In the genomic region with DNA sequence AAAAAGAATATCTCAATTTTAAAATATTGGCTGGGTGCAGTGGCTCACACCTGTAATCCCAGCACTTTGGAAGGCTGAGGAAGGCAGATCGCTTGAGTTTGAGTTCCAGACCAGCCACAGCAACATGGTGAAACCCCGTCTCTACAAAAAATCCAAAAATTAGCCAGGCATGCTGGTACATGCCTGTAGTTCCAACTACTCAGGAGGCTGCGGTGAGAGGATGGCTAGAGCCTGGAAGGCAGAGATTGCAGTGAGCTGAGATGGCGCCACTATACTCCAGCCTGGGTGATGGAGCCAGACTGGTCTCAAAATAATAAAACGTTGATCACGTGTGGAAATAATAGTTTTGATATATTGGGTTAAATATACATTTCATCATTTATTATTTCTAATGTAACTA, we compare ENCODE assay signal across 19 cellular contexts. TPM values are rescaled to one million over a fixed set of nuclear protein-coding genes. Genes with fewer than 3 reads are reported as not detected.
A peak's percentile ranks its signal among the peaks of the same experiment; 100 is the strongest.
DNase-seq lines count a peak whose midpoint lies in the region; ATAC-seq and TF ChIP-seq lines count a peak whose summit lies in the region.
"Had no signal": no experiment of that assay in that cellular context is flagged by ENCODE, and none has a peak within 500 bp of the region (broad histone marks: within the 10 kb centered on the region; RNA-seq: fewer than 3 reads in every experiment).

No MANE protein-coding gene starts in this region.

- no peaks in the 10 kb centered on the region for H3K9me3 ChIP-seq in CD4-positive, alpha-beta T cell (ENCODE audit: control insufficient read depth, low read length)
- H3K9me3 ChIP-seq in T-helper 17 cell (ENCODE audit: control insufficient read depth, low read length, poor library complexity, severe bottlenecking) (no peaks in the 10 kb centered on the region), GM23248 (ENCODE audit: low read depth) (no peaks in the 10 kb centered on the region), BE2C (no peaks in the 10 kb centered on the region)
- H3K9me3 ChIP-seq in naive thymus-derived CD4-positive, alpha-beta T cell (ENCODE audit: control insufficient read depth in 2 of 3, low read length in 3 of 3): no peaks in the 10 kb centered on the region
- H3K9me3 ChIP-seq: SJSA1 had no signal

- no peak for TF ChIP-seq CTCF in CD4-positive, alpha-beta T cell (IDR thresholded peaks at IDR 0.05)
- no peak for TF ChIP-seq CTCF in BE2C (IDR thresholded peaks at IDR 0.05; ENCODE audit: low read depth, low read length)

- H4K20me1 ChIP-seq in GM23248 (ENCODE audit: insufficient read depth): no peaks in the 10 kb centered on the region

- no peak for DNase-seq in activated naive CD4-positive, alpha-beta T cell treated with anti-CD3 and anti-CD28 coated beads for 36 hours
- no peak for DNase-seq in activated naive CD4-positive, alpha-beta T cell treated with anti-CD3 and anti-CD28 coated beads, Interleukin-2, amount 50 U/mL, for 16 hours
- no peak for DNase-seq in CD4-positive, alpha-beta T cell
- no peak for DNase-seq in T-helper 17 cell
- no peak for DNase-seq in naive thymus-derived CD4-positive, alpha-beta T cell
- DNase-seq in GM23248: no peak
- no peak for DNase-seq in BE2C
- DNase-seq: DND-41, Kasumi-1, MV-4-11, NCI-H1436, NCI-H2029, NCI-H774, RPMI8226 had no signal

- no peak for ATAC-seq in CD4-positive, alpha-beta T cell (ENCODE audit: poor library complexity)
- ATAC-seq in T-helper 17 cell: no peak
- no peak for ATAC-seq in naive thymus-derived CD4-positive, alpha-beta T cell
- ATAC-seq: GM23338, HCT116 had no signal

- POLR2A ChIA-PET in CD4-positive, alpha-beta T cell (lab: Charles Lee): interaction anchor here (0.8 to 3.2 kb wide), 7 partner anchors 10 to 368 kb away, joined by 3 to 18 read pairs (median 6); a partner anchor contains a TSS
- POLR2A ChIA-PET in naive thymus-derived CD4-positive, alpha-beta T cell (lab: Charles Lee): interaction anchor here (2.8 to 4.0 kb wide), 3 partner anchors 10 to 195 kb away, joined by 12 to 30 read pairs (median 25); no protein-coding TSS in a partner anchor

- CTCF ChIA-PET in activated naive CD4-positive, alpha-beta T cell treated with anti-CD3 and anti-CD28 coated beads for 36 hours (lab: Charles Lee): interaction anchor here (0.8 to 3.6 kb wide), 12 partner anchors 9 to 380 kb away, joined by 3 to 44 read pairs (median 6); no protein-coding TSS in a partner anchor
- CTCF ChIA-PET in CD4-positive, alpha-beta T cell (lab: Charles Lee): interaction anchor here (1.6 to 2.4 kb wide), 6 partner anchors 9 to 195 kb away, joined by 3 to 39 read pairs (median 12); no protein-coding TSS in a partner anchor
- CTCF ChIA-PET in naive thymus-derived CD4-positive, alpha-beta T cell (lab: Charles Lee): interaction anchor here (1.0 to 7.8 kb wide), 13 partner anchors 10 to 445 kb away, joined by 3 to 75 read pairs (median 4); no protein-coding TSS in a partner anchor

- H3K27ac ChIP-seq in CD4-positive, alpha-beta T cell (ENCODE audit: low read depth, low read length): no peak overlapping the region
- peak overlapping the region; percentile 39 for H3K27ac ChIP-seq in naive thymus-derived CD4-positive, alpha-beta T cell (ENCODE audit: low read depth, low read length)
- H3K27ac ChIP-seq in GM23248: no peak overlapping the region
- H3K27ac ChIP-seq: HL-60, SJSA1 had no signal

- H2AFZ ChIP-seq in GM23248: no peak overlapping the region
- H2AFZ ChIP-seq: GM23338 had no signal

- peak overlapping the region; percentile 50 for H3K27ac Mint-ChIP-seq in activated naive CD4-positive, alpha-beta T cell treated with anti-CD3 and anti-CD28 coated beads for 36 hours
- peak overlapping the region; percentile 84 for H3K27ac Mint-ChIP-seq in CD4-positive, alpha-beta T cell
- peak overlapping the region; percentile 61 for H3K27ac Mint-ChIP-seq in T-helper 17 cell
- H3K27ac Mint-ChIP-seq in naive thymus-derived CD4-positive, alpha-beta T cell: peak overlapping the region in 5 of 9 donors; percentile 9 to 92 (median 77)
- H3K27ac Mint-ChIP-seq: GM23338 had no signal

- no peak overlapping the region for H3K9ac ChIP-seq in GM23248

- no peak overlapping the region for H3K4me2 ChIP-seq in GM23248 (ENCODE audit: unreplicated experiment)
- H3K4me2 ChIP-seq: GM23338 had no signal

- H3K4me3 ChIP-seq in naive thymus-derived CD4-positive, alpha-beta T cell (ENCODE audit: low read length): no peak overlapping the region
- H3K4me3 ChIP-seq in GM23248 (no peak overlapping the region), BE2C (ENCODE audit: low read depth, low read length) (no peak overlapping the region)
- H3K4me3 ChIP-seq: GM23338, SJSA1 had no signal

- intact Hi-C loops in activated naive CD4-positive, alpha-beta T cell treated with anti-CD3 and anti-CD28 coated beads for 36 hours (cut with micrococcal nuclease): loop anchor here (1.0 to 10.0 kb wide), 3 partner anchors 164 to 476 kb away; a partner anchor contains a TSS
- intact Hi-C loops in CD4-positive, alpha-beta T cell (cut with DNase I, micrococcal nuclease): loop anchor here (1.0 to 5.0 kb wide), 9 partner anchors 16 to 447 kb away; a partner anchor contains a TSS
- intact Hi-C loops in naive thymus-derived CD4-positive, alpha-beta T cell (cut with micrococcal nuclease): loop anchor here (1.0 to 10.0 kb wide), 13 partner anchors 16 to 446 kb away; a partner anchor contains a TSS

- H3K4me3 Mint-ChIP-seq in activated naive CD4-positive, alpha-beta T cell treated with anti-CD3 and anti-CD28 coated beads for 36 hours: no peak overlapping the region
- peak overlapping the region; percentile 30 for H3K4me3 Mint-ChIP-seq in CD4-positive, alpha-beta T cell
- peak overlapping the region; percentile 1 for H3K4me3 Mint-ChIP-seq in T-helper 17 cell
- H3K4me3 Mint-ChIP-seq in naive thymus-derived CD4-positive, alpha-beta T cell: no peak overlapping the region
- H3K4me3 Mint-ChIP-seq: GM23338 had no signal

- H3F3A ChIP-seq in GM23248 (ENCODE audit: insufficient read depth): peaks cover 11% of the 10 kb centered on the region; the same call in 1 of the 2 replicates

- H3K4me1 Mint-ChIP-seq in activated naive CD4-positive, alpha-beta T cell treated with anti-CD3 and anti-CD28 coated beads for 36 hours (ENCODE audit: low read depth): peaks cover 63% of the 10 kb centered on the region
- peaks cover 64% of the 10 kb centered on the region for H3K4me1 Mint-ChIP-seq in CD4-positive, alpha-beta T cell (ENCODE audit: low read depth)
- peaks cover 33% of the 10 kb centered on the region for H3K4me1 Mint-ChIP-seq in T-helper 17 cell
- H3K4me1 Mint-ChIP-seq in naive thymus-derived CD4-positive, alpha-beta T cell: peaks cover 37 to 76% (median 54%) of the 10 kb centered on the region in 7 donors

- H3K9me3 Mint-ChIP-seq in activated naive CD4-positive, alpha-beta T cell treated with anti-CD3 and anti-CD28 coated beads for 36 hours: no peaks in the 10 kb centered on the region
- no peaks in the 10 kb centered on the region for H3K9me3 Mint-ChIP-seq in CD4-positive, alpha-beta T cell
- no peaks in the 10 kb centered on the region for H3K9me3 Mint-ChIP-seq in naive thymus-derived CD4-positive, alpha-beta T cell
- H3K9me3 Mint-ChIP-seq: GM23338, IgD-negative memory B cell had no signal

- peaks cover 55% of the 10 kb centered on the region for H3K79me2 ChIP-seq in GM23248 (ENCODE audit: insufficient read depth)

- no peaks in the 10 kb centered on the region for H3K9me2 ChIP-seq in GM23248 (ENCODE audit: insufficient read depth)

- no peaks in the 10 kb centered on the region for H3K27me3 ChIP-seq in CD4-positive, alpha-beta T cell (ENCODE audit: control insufficient read depth, insufficient read depth, low read length)
- H3K27me3 ChIP-seq in naive thymus-derived CD4-positive, alpha-beta T cell (ENCODE audit: control insufficient read depth in 2 of 2, insufficient read depth in 2 of 2, low read length in 2 of 2): no peaks in the 10 kb centered on the region
- no peaks in the 10 kb centered on the region for H3K27me3 ChIP-seq in GM23248 (replicated peaks; ENCODE audit: insufficient read depth)
- H3K27me3 ChIP-seq in BE2C: no peaks in the 10 kb centered on the region
- H3K27me3 ChIP-seq: SJSA1 had no signal

- peaks cover 51% of the 10 kb centered on the region for H3K36me3 Mint-ChIP-seq in activated naive CD4-positive, alpha-beta T cell treated with anti-CD3 and anti-CD28 coated beads for 36 hours (ENCODE audit: low read depth)
- peaks cover 54% of the 10 kb centered on the region for H3K36me3 Mint-ChIP-seq in CD4-positive, alpha-beta T cell (ENCODE audit: low read depth)
- H3K36me3 Mint-ChIP-seq in T-helper 17 cell (ENCODE audit: low read depth): peaks cover 4% of the 10 kb centered on the region
- H3K36me3 Mint-ChIP-seq in naive thymus-derived CD4-positive, alpha-beta T cell: peaks cover 7 to 19% (median 11%) of the 10 kb centered on the region in 5 donors
- H3K36me3 Mint-ChIP-seq: IgD-negative memory B cell had no signal

- no peaks in the 10 kb centered on the region for H3K27me3 Mint-ChIP-seq in activated naive CD4-positive, alpha-beta T cell treated with anti-CD3 and anti-CD28 coated beads for 36 hours (ENCODE audit: low read depth)
- no peaks in the 10 kb centered on the region for H3K27me3 Mint-ChIP-seq in CD4-positive, alpha-beta T cell
- H3K27me3 Mint-ChIP-seq in T-helper 17 cell: no peaks in the 10 kb centered on the region
- H3K27me3 Mint-ChIP-seq in naive thymus-derived CD4-positive, alpha-beta T cell: no peaks in the 10 kb centered on the region
- H3K27me3 Mint-ChIP-seq: IgD-negative memory B cell had no signal

- H3K4me1 ChIP-seq in naive thymus-derived CD4-positive, alpha-beta T cell (ENCODE audit: control insufficient read depth in 2 of 2, insufficient read depth in 2 of 2, low read length in 2 of 2): peaks cover 19 to 48% of the 10 kb centered on the region in 2 donors
- H3K4me1 ChIP-seq in GM23248 (ENCODE audit: insufficient read depth): peaks cover 10% of the 10 kb centered on the region; the same call in 1 of the 2 replicates
- H3K4me1 ChIP-seq in BE2C: no peaks in the 10 kb centered on the region

- in situ Hi-C loops in GM23248 (cut with MboI): loop anchor here (25.0 kb wide), 1 partner anchor 377 kb away; no protein-coding TSS in a partner anchor

- 86 to 87% methylated on average over 6 of the region's 6 CpGs for WGBS in GM23248 (ENCODE audit: low coverage in 1 of 2, low lambda C conversion rate in 2 of 2, missing lambda C conversion rate in 2 of 2), 2 experiments

- H3K36me3 ChIP-seq in naive thymus-derived CD4-positive, alpha-beta T cell (ENCODE audit: control insufficient read depth in 2 of 3, insufficient read depth in 3 of 3, low read length in 3 of 3): peaks cover 0 to 16% (median 0%) of the 10 kb centered on the region in 3 experiments
- H3K36me3 ChIP-seq in GM23248 (ENCODE audit: low read depth): no peaks in the 10 kb centered on the region; the same call in 1 of the 2 replicates
- H3K36me3 ChIP-seq in BE2C: peaks cover 33% of the 10 kb centered on the region

RNA-seq across cellular contexts. Expression of a gene that starts 5.7 kb away (rescaled TPM):
- total RNA-seq in activated naive CD4-positive, alpha-beta T cell treated with anti-CD3 and anti-CD28 coated beads for 36 hours: 10 to 100 TPM; 27.7 to 27.8 TPM
- 10 to 100 TPM; 43.2 to 44.5 TPM for total RNA-seq in CD4-positive, alpha-beta T cell
- 10 to 100 TPM; 23.2 to 24.5 TPM for total RNA-seq in T-helper 17 cell
- 10 to 100 TPM; 26.8 to 56.9 (median 39.5) TPM for total RNA-seq in naive thymus-derived CD4-positive, alpha-beta T cell
- polyA plus RNA-seq in naive thymus-derived CD4-positive, alpha-beta T cell: 10 to 100 TPM; 42.6 to 60.3 TPM
- total RNA-seq in GM23248 (2014; rRNA removed; shearing (Covaris generic)): 3.7 and 7.5 TPM in 2 replicates
- 21.3 and 22.9 TPM in 2 replicates for polyA plus RNA-seq in GM23248 (2016; fragmentation: Nextera tagmentation; extraction: Ambion mirVana)
- 35.6 TPM for polyA plus RNA-seq in BE2C (2012; ENCODE audit: insufficient read depth, insufficient read length, low read depth)

RNA-seq across cellular contexts. Expression of a gene that starts 6.0 kb away (rescaled TPM):
- 100 to 1,000 TPM; 111 to 114 TPM for total RNA-seq in activated naive CD4-positive, alpha-beta T cell treated with anti-CD3 and anti-CD28 coated beads for 36 hours
- total RNA-seq in CD4-positive, alpha-beta T cell: 10 to 100 TPM; 80.9 to 84.5 TPM
- total RNA-seq in T-helper 17 cell: 10 to 100 TPM; 57.7 to 68.3 TPM
- 100 to 1,000 TPM in 1 of 5 experiments, 10 to 100 TPM in 4; 71.0 to 102 (median 82.4) TPM for total RNA-seq in naive thymus-derived CD4-positive, alpha-beta T cell
- 10 to 100 TPM; 34.0 to 59.8 TPM for polyA plus RNA-seq in naive thymus-derived CD4-positive, alpha-beta T cell
- total RNA-seq in GM23248 (2014; rRNA removed; shearing (Covaris generic)): 26.6 and 51.6 TPM in 2 replicates
- polyA plus RNA-seq in GM23248 (2016; fragmentation: Nextera tagmentation; extraction: Ambion mirVana): 11.3 and 18.0 TPM in 2 replicates
- 11.3 TPM for polyA plus RNA-seq in BE2C (2012; ENCODE audit: insufficient read depth, insufficient read length, low read depth)

RNA-seq across cellular contexts. Expression of a gene that starts 32.7 kb away (rescaled TPM):
- total RNA-seq in activated naive CD4-positive, alpha-beta T cell treated with anti-CD3 and anti-CD28 coated beads for 36 hours: 10 to 100 TPM; 64.7 to 67.5 TPM
- total RNA-seq in CD4-positive, alpha-beta T cell: 1 to 10 TPM; 2.9 to 3.5 TPM
- total RNA-seq in T-helper 17 cell: 10 to 100 TPM in 1 of 2 donors, 1 to 10 TPM in 1; 6.3 to 21.4 TPM
- 10 to 100 TPM in 2 of 5 experiments, 1 to 10 TPM in 3; 3.6 to 45.1 (median 5.0) TPM for total RNA-seq in naive thymus-derived CD4-positive, alpha-beta T cell
- polyA plus RNA-seq in naive thymus-derived CD4-positive, alpha-beta T cell: 1 to 10 TPM; 1.3 to 3.2 TPM
- 425 and 481 TPM in 2 replicates for total RNA-seq in GM23248 (2014; rRNA removed; shearing (Covaris generic))
- 91.0 and 95.0 TPM in 2 replicates for polyA plus RNA-seq in GM23248 (2016; fragmentation: Nextera tagmentation; extraction: Ambion mirVana)
- polyA plus RNA-seq in BE2C (2012; ENCODE audit: insufficient read depth, insufficient read length, low read depth): 231 TPM

Comparison
In these comparisons a context has a peak if more than half of its experiments do, and no peak if none do; other contexts are left out.
1. H3K4me3 Mint-ChIP-seq: peak in CD4-positive, alpha-beta T cell (single experiment) and T-helper 17 cell (single experiment); none in activated naive CD4-positive, alpha-beta T cell treated with anti-CD3 and anti-CD28 coated beads for 36 hours (single experiment) and naive thymus-derived CD4-positive, alpha-beta T cell (0 of 10).
2. Peak in every context shown above with its lines, with median percentiles within 50 percentile points of each other: H3K27ac Mint-ChIP-seq.